In the genomic region with DNA sequence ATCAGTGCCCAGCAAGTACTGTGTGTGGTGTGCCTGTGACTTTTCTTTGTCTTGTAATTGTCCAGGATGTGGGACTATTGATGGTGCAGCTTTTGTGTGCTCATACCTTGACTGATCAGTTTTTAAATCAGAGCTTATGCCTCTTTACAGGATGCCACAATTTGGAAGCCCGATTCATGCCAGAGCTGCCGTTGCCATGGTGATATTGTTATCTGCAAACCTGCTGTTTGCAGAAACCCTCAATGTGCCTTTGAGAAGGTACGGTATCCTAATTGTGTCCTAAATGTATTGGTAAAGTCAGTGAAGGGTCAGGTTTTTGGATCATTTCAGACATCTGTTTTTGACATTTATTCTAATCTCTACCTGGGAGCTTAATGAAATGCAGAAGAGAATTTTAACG, we compare ENCODE assay signal across 24 cellular contexts.
"Had no signal": no experiment of that assay in that cellular context is flagged by ENCODE, and none has a peak within 500 bp of the region (broad histone marks: within the 10 kb centered on the region; RNA-seq: fewer than 3 reads in every experiment).

No MANE protein-coding gene starts in this region.

- H3K9me3 Mint-ChIP-seq: activated B cell treated with CpG ODN at 0.5 μM for 24 hours; activated CD4-positive, alpha-beta memory T cell treated with anti-CD3 and anti-CD28 coated beads for 36 hours; activated CD4-positive, alpha-beta T cell treated with anti-CD3 and anti-CD28 coated beads, Interleukin-2, amount 10 ng/mL, durations not matched to agents 7 days and 5 days; activated naive CD8-positive, alpha-beta T cell treated with anti-CD3 and anti-CD28 coated beads, Interleukin-2, amount 10 ng/mL, durations not matched to agents 7 days and 5 days; activated T-cell treated with anti-CD3 and anti-CD28 coated beads, Interleukin-2, amount 50 U/mL, for 4 hours; activated T-helper 17 cell treated with anti-CD3 and anti-CD28 coated beads, Interleukin-2, amount 50 U/mL, for 72 hours had no signal

- H3K4me3 Mint-ChIP-seq: activated B cell treated with CpG ODN at 0.5 μM for 24 hours; activated CD4-positive, alpha-beta memory T cell treated with anti-CD3 and anti-CD28 coated beads for 36 hours; activated CD4-positive, alpha-beta T cell treated with anti-CD3 and anti-CD28 coated beads, Interleukin-2, amount 10 ng/mL, durations not matched to agents 7 days and 5 days; activated naive CD8-positive, alpha-beta T cell treated with anti-CD3 and anti-CD28 coated beads, Interleukin-2, amount 10 ng/mL, durations not matched to agents 7 days and 5 days; activated T-cell treated with anti-CD3 and anti-CD28 coated beads, Interleukin-2, amount 50 U/mL, for 4 hours; activated T-helper 17 cell treated with anti-CD3 and anti-CD28 coated beads, Interleukin-2, amount 50 U/mL, for 72 hours; T-helper 17 cell had no signal

- H3K36me3 Mint-ChIP-seq: activated CD4-positive, alpha-beta memory T cell treated with anti-CD3 and anti-CD28 coated beads for 36 hours; activated naive CD8-positive, alpha-beta T cell treated with anti-CD3 and anti-CD28 coated beads, Interleukin-2, amount 10 ng/mL, durations not matched to agents 7 days and 5 days had no signal

- H3K27me3 ChIP-seq: adrenal gland, SJSA1 had no signal

- H3K27ac Mint-ChIP-seq: activated B cell treated with CpG ODN at 0.5 μM for 24 hours; activated CD4-positive, alpha-beta memory T cell treated with anti-CD3 and anti-CD28 coated beads for 36 hours; activated CD4-positive, alpha-beta T cell treated with anti-CD3 and anti-CD28 coated beads, Interleukin-2, amount 10 ng/mL, durations not matched to agents 7 days and 5 days; activated naive CD8-positive, alpha-beta T cell treated with anti-CD3 and anti-CD28 coated beads, Interleukin-2, amount 10 ng/mL, durations not matched to agents 7 days and 5 days; activated T-helper 17 cell treated with anti-CD3 and anti-CD28 coated beads, Interleukin-2, amount 50 U/mL, for 72 hours; T-helper 17 cell had no signal

- ATAC-seq: activated T-cell treated with anti-CD3 and anti-CD28 coated beads, Interleukin-2, amount 50 U/mL, for 4 hours; activated T-helper 17 cell treated with anti-CD3 and anti-CD28 coated beads, Interleukin-2, amount 50 U/mL, for 72 hours; PC-3; T-helper 17 cell had no signal

- H3K27me3 Mint-ChIP-seq: activated B cell treated with CpG ODN at 0.5 μM for 24 hours; activated CD4-positive, alpha-beta memory T cell treated with anti-CD3 and anti-CD28 coated beads for 36 hours; activated CD4-positive, alpha-beta T cell treated with anti-CD3 and anti-CD28 coated beads, Interleukin-2, amount 10 ng/mL, durations not matched to agents 7 days and 5 days; activated T-helper 17 cell treated with anti-CD3 and anti-CD28 coated beads, Interleukin-2, amount 50 U/mL, for 72 hours had no signal

- H3K4me1 ChIP-seq: adrenal gland, SJSA1 had no signal

- H3K27ac ChIP-seq: adrenal gland, SJSA1 had no signal

- H3K4me3 ChIP-seq: adrenal gland, SJSA1 had no signal

- H3K9me3 ChIP-seq: adrenal gland, SJSA1 had no signal

- H3K4me1 Mint-ChIP-seq: activated B cell treated with CpG ODN at 0.5 μM for 24 hours; activated CD4-positive, alpha-beta T cell treated with anti-CD3 and anti-CD28 coated beads, Interleukin-2, amount 10 ng/mL, durations not matched to agents 7 days and 5 days; activated naive CD8-positive, alpha-beta T cell treated with anti-CD3 and anti-CD28 coated beads, Interleukin-2, amount 10 ng/mL, durations not matched to agents 7 days and 5 days; activated T-helper 17 cell treated with anti-CD3 and anti-CD28 coated beads, Interleukin-2, amount 50 U/mL, for 72 hours; T-helper 17 cell had no signal

- DNase-seq: activated B cell treated with CpG ODN at 0.5 μM for 24 hours; activated CD4-positive, alpha-beta memory T cell treated with anti-CD3 and anti-CD28 coated beads for 36 hours; activated CD4-positive, alpha-beta T cell treated with anti-CD3 and anti-CD28 coated beads, Interleukin-2, amount 10 ng/mL, durations not matched to agents 7 days and 5 days; activated CD8-positive, alpha-beta memory T cell treated with anti-CD3 and anti-CD28 coated beads for 24 hours; activated gamma-delta T cell treated with Interleukin-2 at 50 U/mL for 16 hours; activated naive CD4-positive, alpha-beta T cell treated with anti-CD3 and anti-CD28 coated beads, Interleukin-2, amount 50 U/mL, for 16 hours; activated naive CD8-positive, alpha-beta T cell treated with anti-CD3 and anti-CD28 coated beads, Interleukin-2, amount 10 ng/mL, durations not matched to agents 7 days and 5 days; activated T-cell treated with anti-CD3 and anti-CD28 coated beads, Interleukin-2, amount 50 U/mL, for 4 hours; adrenal gland; KG1; NCI-H1048; NCI-H1417 treated with DMSO at 0.1 percent for 48 hours; NCI-H187 treated with DMSO at 0.1 percent for 48 hours; NCI-H2081 treated with DMSO at 0.1 percent for 48 hours; NCI-H345; NCI-H510A; NCI-H526 treated with DMSO at 0.1 percent for 48 hours; PC-3; SHP77; T-helper 17 cell; T-helper 9 cell had no signal

- FAIRE-seq: RCC 7860 had no signal

- H3K36me3 ChIP-seq: adrenal gland, SJSA1 had no signal
